ENCODE assay signal across 9 cellular contexts in the genomic region with DNA sequence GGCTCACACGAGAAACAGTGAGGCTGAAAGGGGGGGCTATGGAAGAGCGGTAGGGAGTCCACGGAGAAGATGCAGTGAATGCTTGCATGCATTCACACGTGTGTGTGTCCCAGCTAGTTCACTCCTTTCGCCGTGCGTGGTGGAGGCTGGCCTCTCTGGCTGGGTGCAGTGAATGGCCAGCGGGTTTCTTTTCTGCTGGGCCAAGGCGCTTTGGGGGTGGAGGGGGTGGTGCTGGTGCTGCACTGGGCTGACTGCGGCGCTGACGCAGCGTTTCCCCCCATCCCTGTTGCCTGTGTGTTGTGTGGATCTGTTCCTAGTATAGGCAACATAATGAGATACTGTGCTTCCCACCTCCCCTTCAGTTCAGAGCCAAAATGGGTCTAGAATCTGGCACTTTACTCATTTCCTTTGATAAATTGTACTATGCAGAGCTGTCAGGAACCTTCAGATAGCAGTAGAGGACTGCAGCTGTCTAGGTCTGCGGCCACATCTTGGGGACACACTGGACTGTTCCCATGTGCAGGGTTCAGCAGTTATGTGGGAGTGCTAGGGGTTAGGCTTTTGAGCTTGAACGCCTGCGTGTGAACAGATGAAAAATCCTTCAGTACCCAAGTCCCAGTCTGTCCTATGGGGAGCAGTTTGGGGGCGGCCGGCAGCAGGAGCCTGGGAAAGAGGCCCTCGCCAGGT. TPM values are rescaled to one million over a fixed set of nuclear protein-coding genes. Genes with fewer than 3 reads are reported as not detected.
DNase-seq lines count a peak whose midpoint lies in the region; ATAC-seq and TF ChIP-seq lines count a peak whose summit lies in the region.
"Not testable (repeated sequence)": the region's sequence is repeated elsewhere in the genome, so short reads cannot be mapped to it uniquely, and the experiment has no call there.
"Had no signal": no experiment of that assay in that cellular context is flagged by ENCODE, and none has a peak within 500 bp of the region (broad histone marks: within the 10 kb centered on the region; RNA-seq: fewer than 3 reads in every experiment).

No MANE protein-coding gene starts in this region.

- H3K36me3 Mint-ChIP-seq in T-helper 17 cell (ENCODE audit: low read depth); activated naive CD4-positive, alpha-beta T cell treated with anti-CD3 and anti-CD28 coated beads, Interleukin-2, amount 50 U/mL, for 24 hours: not testable (repeated sequence)
- H3K36me3 Mint-ChIP-seq in brain (peaks cover 52% of the 10 kb centered on the region), nephron progenitor cell (ENCODE audit: low read depth) (peaks cover 58% of the 10 kb centered on the region)

- not testable (repeated sequence) for H3K9me3 ChIP-seq in T-helper 17 cell (ENCODE audit: control insufficient read depth, low read length, poor library complexity, severe bottlenecking)

- DNase-seq in Ammon's horn (ENCODE audit: low spot score) (peak; percentile 62), substantia nigra (lab: John Stamatoyannopoulos, UW) (peak in 26 of 49 donors; percentile 11 to 70 (median 27))
- not testable (repeated sequence) for DNase-seq in T-helper 17 cell; Right ventricle myocardium inferior (ENCODE audit: missing footprints); left lobe of liver (ENCODE audit: low spot score); nephron progenitor cell

- peak overlapping the region; percentile 58 for H3K27ac ChIP-seq in substantia nigra (ENCODE audit: low read depth, low read length, poor library complexity, severe bottlenecking)

- H3K9me3 Mint-ChIP-seq in activated naive CD4-positive, alpha-beta T cell treated with anti-CD3 and anti-CD28 coated beads, Interleukin-2, amount 50 U/mL, for 24 hours; brain; nephron progenitor cell: not testable (repeated sequence)

- not testable (repeated sequence) for TF ChIP-seq CTCF in brain (conservative IDR thresholded peaks at IDR 0.05); nephron progenitor cell (IDR thresholded peaks at IDR 0.05)

- not testable (repeated sequence) for H3K27me3 Mint-ChIP-seq in T-helper 17 cell; activated naive CD4-positive, alpha-beta T cell treated with anti-CD3 and anti-CD28 coated beads, Interleukin-2, amount 50 U/mL, for 24 hours; brain; nephron progenitor cell (ENCODE audit: low read depth, poor library complexity)

- ATAC-seq in T-helper 17 cell: not testable (repeated sequence)
- ATAC-seq in Right ventricle myocardium inferior (peak; percentile 30), left lobe of liver (peak; percentile 24)

- H3K4me1 Mint-ChIP-seq in T-helper 17 cell; activated naive CD4-positive, alpha-beta T cell treated with anti-CD3 and anti-CD28 coated beads, Interleukin-2, amount 50 U/mL, for 24 hours; brain; nephron progenitor cell: not testable (repeated sequence)

- H3K27ac Mint-ChIP-seq in T-helper 17 cell (peak overlapping the region; percentile 62), brain (peak overlapping the region; percentile 45 to 87 (median 76)), nephron progenitor cell (peak overlapping the region; percentile 83)
- peak overlapping the region; percentile 14 for H3K27ac Mint-ChIP-seq in activated naive CD4-positive, alpha-beta T cell treated with anti-CD3 and anti-CD28 coated beads, Interleukin-2, amount 50 U/mL, for 24 hours

- H3K4me3 Mint-ChIP-seq in T-helper 17 cell; activated naive CD4-positive, alpha-beta T cell treated with anti-CD3 and anti-CD28 coated beads, Interleukin-2, amount 50 U/mL, for 24 hours; brain; nephron progenitor cell: not testable (repeated sequence)

- intact Hi-C loops in Right ventricle myocardium inferior (cut with DNase I): not testable (repeated sequence)

RNA-seq across cellular contexts. Expression of gene LAT2, which starts 13.7 kb away (rescaled TPM):
- total RNA-seq in T-helper 17 cell (1 to 10 TPM; 2.2 to 8.6 TPM), Right ventricle myocardium inferior (3.4 TPM), left lobe of liver (7.8 TPM)
- polyA plus RNA-seq in brain (ENCODE audit: insufficient read depth, low read depth, low replicate concordance): 8.1 TPM
- total RNA-seq: GM23338 had no signal

RNA-seq across cellular contexts. Expression of gene EIF4H, which starts 22.0 kb away (rescaled TPM):
- total RNA-seq in T-helper 17 cell: 100 to 1,000 TPM; 242 to 255 TPM
- polyA plus RNA-seq in brain (ENCODE audit: insufficient read depth, low read depth, low replicate concordance): 337 TPM
- total RNA-seq in Right ventricle myocardium inferior: 172 TPM
- total RNA-seq in left lobe of liver: 125 TPM

RNA-seq across cellular contexts. Expression of gene RFC2, which starts 58.1 kb away (rescaled TPM):
- total RNA-seq in T-helper 17 cell: 10 to 100 TPM in 1 of 2 donors, 1 to 10 TPM in 1; 9.5 to 12.4 TPM
- 83.2 TPM for polyA plus RNA-seq in brain (ENCODE audit: insufficient read depth, low read depth, low replicate concordance)
- 12.4 TPM for total RNA-seq in Right ventricle myocardium inferior
- 11.3 TPM for total RNA-seq in left lobe of liver

Comparison
In these comparisons a context has a peak if more than half of its experiments do, and no peak if none do; other contexts are left out.
1. H3K27ac Mint-ChIP-seq: peak in every context shown above with its lines; median percentile 83 in nephron progenitor cell; 76 in brain; 62 in T-helper 17 cell; 14 in activated naive CD4-positive, alpha-beta T cell treated with anti-CD3 and anti-CD28 coated beads, Interleukin-2, amount 50 U/mL, for 24 hours.